Comparison of ENCODE assay signal across 24 cellular contexts in genomic region chr6:163942790-163943189, GRCh38.
"Had no signal": no experiment of that assay in that cellular context is flagged by ENCODE, and none has a peak within 500 bp of the region (broad histone marks: within the 10 kb centered on the region; RNA-seq: fewer than 3 reads in every experiment).

No MANE protein-coding gene starts in this region.

- ATAC-seq: activated CD4-positive, CD25-positive, alpha-beta regulatory T cell treated with anti-CD3 and anti-CD28 coated beads, Interleukin-2, amount 50 U/mL, for 24 hours; activated CD8-positive, alpha-beta memory T cell treated with anti-CD3 and anti-CD28 coated beads, Interleukin-2, amount 10 ng/mL, durations not matched to agents 7 days and 5 days; gastroesophageal sphincter; lower lobe of right lung; pancreas; stimulated activated naive CD8-positive, alpha-beta T cell treated with anti-CD3 and anti-CD28 coated beads, Interleukin-15, amount 100 ng/mL, for 72 hours had no signal

- H3K36me3 Mint-ChIP-seq: activated CD8-positive, alpha-beta memory T cell treated with anti-CD3 and anti-CD28 coated beads, Interleukin-2, amount 10 ng/mL, durations not matched to agents 7 days and 5 days; activated naive CD8-positive, alpha-beta T cell had no signal

- H3K9me3 ChIP-seq: gastroesophageal sphincter, lower lobe of right lung, neutrophil, pancreas, tibial artery had no signal

- DNase-seq: activated CD4-positive, alpha-beta memory T cell treated with anti-CD3 and anti-CD28 coated beads, Interleukin-2, amount 10 ng/mL, durations not matched to agents 7 days and 5 days; activated CD4-positive, alpha-beta T cell treated with anti-CD3 and anti-CD28 coated beads, Interleukin-2, amount 10 ng/mL, durations not matched to agents 24 days and 14 days; activated CD8-positive, alpha-beta memory T cell treated with anti-CD3 and anti-CD28 coated beads, Interleukin-2, amount 10 ng/mL, durations not matched to agents 7 days and 5 days; activated gamma-delta T cell treated with Interleukin-2 at 50 U/mL for 16 hours; activated T-cell treated with anti-CD3 and anti-CD28 coated beads for 4 hours; cerebellar nuclear complex; cortex of kidney; islet precursor cell; left cardiac atrium; lower lobe of right lung; mesendoderm; naive B cell; pancreas; right cardiac atrium; stimulated activated CD4-positive, alpha-beta T cell treated with anti-CD3 and anti-CD28 coated beads, Interleukin-1b, Interleukin-23, amount 100 ng/mL, for 48 hours; stimulated activated naive CD8-positive, alpha-beta T cell treated with anti-CD3 and anti-CD28 coated beads, Interleukin-15, amount 100 ng/mL, for 72 hours; tibial artery had no signal

- FAIRE-seq: pancreas, urothelium cell line had no signal

- H3K4me1 ChIP-seq: lower lobe of right lung, pancreas had no signal

- H3K27ac Mint-ChIP-seq: activated CD4-positive, alpha-beta memory T cell treated with anti-CD3 and anti-CD28 coated beads, Interleukin-2, amount 10 ng/mL, durations not matched to agents 7 days and 5 days; activated CD4-positive, alpha-beta T cell treated with anti-CD3 and anti-CD28 coated beads, Interleukin-2, amount 10 ng/mL, durations not matched to agents 24 days and 14 days; activated CD8-positive, alpha-beta memory T cell treated with anti-CD3 and anti-CD28 coated beads, Interleukin-2, amount 10 ng/mL, durations not matched to agents 7 days and 5 days; activated naive CD8-positive, alpha-beta T cell; activated T-helper 1 cell treated with anti-CD3 and anti-CD28 coated beads, Interleukin-12 subunit alpha, Interleukin-12 subunit beta, Interleukin-2, Interleukin-4 antibody, amounts not matched to agents 30 ng/mL and 10 ng/mL and 1 ng/mL, durations not matched to agents 14 hours and 24 hours and 36 hours had no signal

- H3K4me1 Mint-ChIP-seq: activated CD4-positive, alpha-beta memory T cell treated with anti-CD3 and anti-CD28 coated beads, Interleukin-2, amount 10 ng/mL, durations not matched to agents 7 days and 5 days; activated CD4-positive, alpha-beta T cell treated with anti-CD3 and anti-CD28 coated beads, Interleukin-2, amount 10 ng/mL, durations not matched to agents 24 days and 14 days; activated CD8-positive, alpha-beta memory T cell treated with anti-CD3 and anti-CD28 coated beads, Interleukin-2, amount 10 ng/mL, durations not matched to agents 7 days and 5 days had no signal

- H3K4me3 ChIP-seq: gastroesophageal sphincter, lower lobe of right lung, pancreas had no signal

- H3K27ac ChIP-seq: epithelial cell of prostate, lower lobe of right lung, neutrophil, pancreas, tibial artery had no signal

- H3K36me3 ChIP-seq: gastroesophageal sphincter, lower lobe of right lung, neutrophil, pancreas, tibial artery had no signal

- H3K4me3 Mint-ChIP-seq: activated CD4-positive, alpha-beta memory T cell treated with anti-CD3 and anti-CD28 coated beads, Interleukin-2, amount 10 ng/mL, durations not matched to agents 7 days and 5 days; activated CD4-positive, alpha-beta T cell treated with anti-CD3 and anti-CD28 coated beads, Interleukin-2, amount 10 ng/mL, durations not matched to agents 24 days and 14 days; activated CD8-positive, alpha-beta memory T cell treated with anti-CD3 and anti-CD28 coated beads, Interleukin-2, amount 10 ng/mL, durations not matched to agents 7 days and 5 days; activated naive CD8-positive, alpha-beta T cell; activated T-helper 1 cell treated with anti-CD3 and anti-CD28 coated beads, Interleukin-12 subunit alpha, Interleukin-12 subunit beta, Interleukin-2, Interleukin-4 antibody, amounts not matched to agents 30 ng/mL and 10 ng/mL and 1 ng/mL, durations not matched to agents 14 hours and 24 hours and 36 hours; naive B cell had no signal

- H3K27me3 ChIP-seq: pancreas, tibial artery had no signal

- H3K9me3 Mint-ChIP-seq: activated CD4-positive, alpha-beta memory T cell treated with anti-CD3 and anti-CD28 coated beads, Interleukin-2, amount 10 ng/mL, durations not matched to agents 7 days and 5 days; activated CD4-positive, alpha-beta T cell treated with anti-CD3 and anti-CD28 coated beads, Interleukin-2, amount 10 ng/mL, durations not matched to agents 24 days and 14 days; activated T-helper 1 cell treated with anti-CD3 and anti-CD28 coated beads, Interleukin-12 subunit alpha, Interleukin-12 subunit beta, Interleukin-2, Interleukin-4 antibody, amounts not matched to agents 30 ng/mL and 10 ng/mL and 1 ng/mL, durations not matched to agents 14 hours and 24 hours and 36 hours; stimulated activated naive CD8-positive, alpha-beta T cell treated with anti-CD3 and anti-CD28 coated beads, Interleukin-15, amount 100 ng/mL, for 72 hours had no signal
